In the genomic region with DNA sequence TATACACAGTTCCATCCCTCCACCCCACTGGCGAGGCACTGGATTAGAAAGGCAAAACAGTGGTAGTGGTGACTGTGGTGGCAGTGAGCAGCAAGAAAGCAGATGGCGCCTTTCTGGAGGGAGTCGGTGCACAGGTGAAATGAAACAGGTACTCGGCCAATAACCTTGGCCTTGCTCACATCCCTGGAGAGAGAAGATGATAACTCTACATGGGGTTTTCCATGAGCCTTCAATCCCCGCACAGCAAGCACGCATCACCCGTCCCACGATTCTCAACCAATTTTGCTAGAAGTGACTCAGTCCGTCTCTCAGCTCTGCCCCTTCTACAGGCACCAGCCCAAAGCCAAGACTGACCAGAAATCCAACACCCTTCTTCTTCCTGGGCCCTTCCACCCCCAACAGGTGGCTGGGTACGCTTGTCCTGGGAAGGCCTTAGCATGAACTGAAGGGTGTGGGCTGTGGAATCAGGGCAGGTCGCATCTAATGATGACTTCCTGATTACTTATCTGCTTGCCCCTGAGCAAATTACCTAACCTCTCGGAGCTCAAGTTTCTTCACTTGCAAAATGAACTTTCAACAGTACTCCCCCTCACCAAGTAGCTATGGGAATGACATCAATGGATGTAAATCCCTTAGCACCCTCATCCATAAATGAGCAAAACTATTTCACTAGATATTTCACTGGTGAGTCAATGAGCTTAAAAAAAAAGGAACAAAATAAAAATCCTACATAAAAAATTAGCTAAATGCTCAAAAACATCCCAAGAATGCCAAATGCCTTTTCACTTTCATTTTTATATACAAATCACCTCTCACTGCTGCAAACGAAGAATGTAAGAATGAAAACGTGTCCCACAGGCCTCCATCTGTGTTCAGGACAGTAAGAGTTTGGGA, we compare ENCODE assay signal across 1 cellular context.
A peak's percentile ranks its signal among the peaks of the same experiment; 100 is the strongest.
TF ChIP-seq lines count a peak whose summit lies in the region.

No MANE protein-coding gene starts in this region.

TF ChIP-seq in IMR-90, 13 proteins besides CTCF, POLR2A, EP300 and RAD21:
- TF ChIP-seq MAFK (IDR thresholded peaks at IDR 0.05; ENCODE audit: low read depth, low read length) = no peak
- TF ChIP-seq RCOR1 (IDR thresholded peaks at IDR 0.05; ENCODE audit: insufficient replicate concordance, low read length) = peak; percentile 70
- TF ChIP-seq SMC3 (IDR thresholded peaks at IDR 0.05; ENCODE audit: low read depth, low read length) = no peak
- peak; percentile 47; the same call in 1 of the 2 replicates for TF ChIP-seq BHLHE40 (IDR thresholded peaks at IDR 0.05; ENCODE audit: low read depth, low read length)
- peak; percentile 39; the same call in 1 of the 2 replicates for TF ChIP-seq MAZ (IDR thresholded peaks at IDR 0.05; ENCODE audit: borderline replicate concordance, low read depth, low read length)
- TF ChIP-seq NFE2L2 (IDR thresholded peaks at IDR 0.05; ENCODE audit: low read depth, low read length) = no peak
- TF ChIP-seq FOS (IDR thresholded peaks at IDR 0.05; ENCODE audit: low read depth, low read length) = peak; percentile 24; the same call in 1 of the 2 replicates
- TF ChIP-seq CEBPB (IDR thresholded peaks at IDR 0.05; ENCODE audit: low read depth, low read length) = peak; percentile 89
- no peak for TF ChIP-seq MXI1 (IDR thresholded peaks at IDR 0.05; ENCODE audit: borderline replicate concordance, low read depth, low read length)
